1 cellular context compared by ENCODE assay signal in genomic region chr16:18846416-18846815, GRCh38.
TF ChIP-seq lines count a peak whose summit lies in the region.

No MANE protein-coding gene starts in this region.

TF ChIP-seq in HepG2, 621 proteins besides CTCF, POLR2A, EP300 and RAD21:
- no peak for TF ChIP-seq SIN3B (IDR thresholded peaks at IDR 0.05; ENCODE audit: low read length)
- peak; percentile 17 for TF ChIP-seq RBM22 (optimal IDR thresholded peaks at IDR 0.05; ENCODE audit: low read length)
